In the genomic region with DNA sequence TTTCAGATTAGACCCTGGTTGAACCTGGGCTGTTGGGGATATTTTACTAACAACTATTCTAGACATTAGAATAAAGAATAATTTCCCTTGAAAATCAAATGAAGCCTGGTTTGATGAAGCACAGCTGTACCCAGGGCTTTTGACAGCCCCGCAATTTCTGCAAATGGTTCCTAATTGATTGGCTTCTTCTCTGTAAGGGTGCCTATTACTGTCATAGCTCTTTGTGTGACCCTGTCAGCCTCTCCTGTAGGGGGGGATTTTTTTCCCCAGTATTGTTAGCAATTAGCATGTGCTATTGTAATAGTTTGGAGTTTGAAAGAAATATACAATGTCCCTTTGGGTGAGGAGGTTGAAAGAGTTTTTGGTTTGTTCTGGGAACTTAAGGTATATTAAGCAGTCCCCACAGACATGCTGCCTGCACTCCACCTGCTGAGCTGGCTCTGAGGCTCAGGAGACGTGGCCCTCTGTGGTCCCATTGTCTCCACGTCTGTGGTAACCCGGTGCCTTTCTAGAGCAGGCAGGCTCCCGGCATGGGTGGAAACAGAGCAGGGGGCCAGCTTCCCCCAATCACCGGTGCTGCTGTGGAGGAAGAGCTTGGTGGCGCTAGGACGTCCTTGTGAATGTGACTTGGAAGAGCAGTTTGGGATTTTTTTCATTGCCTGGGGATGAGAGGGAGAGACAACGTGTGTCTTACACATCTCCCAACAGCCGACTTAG, we compare ENCODE assay signal across 1 cellular context.
TF ChIP-seq lines count a peak whose summit lies in the region.

No MANE protein-coding gene starts in this region.

TF ChIP-seq in HCT116, 20 proteins besides CTCF, POLR2A, EP300 and RAD21 (continued from another document):
- no peak for TF ChIP-seq YY1 (IDR thresholded peaks at IDR 0.05; ENCODE audit: extremely low read depth, insufficient replicate concordance, low read depth, low read length)
- TF ChIP-seq JUND (IDR thresholded peaks at IDR 0.05): no peak
- no peak for TF ChIP-seq ZNF274 (IDR thresholded peaks at IDR 0.05; ENCODE audit: low read depth, low read length)
- no peak for TF ChIP-seq EGR1 (IDR thresholded peaks at IDR 0.05; ENCODE audit: low read depth)
- TF ChIP-seq, protein P1, sequence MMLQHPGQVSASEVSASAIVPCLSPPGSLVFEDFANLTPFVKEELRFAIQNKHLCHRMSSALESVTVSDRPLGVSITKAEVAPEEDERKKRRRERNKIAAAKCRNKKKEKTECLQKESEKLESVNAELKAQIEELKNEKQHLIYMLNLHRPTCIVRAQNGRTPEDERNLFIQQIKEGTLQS (IDR thresholded peaks at IDR 0.05): no peak
- TF ChIP-seq SRF (IDR thresholded peaks at IDR 0.05; ENCODE audit: low read depth): no peak
- TF ChIP-seq SIN3A (IDR thresholded peaks at IDR 0.05; ENCODE audit: low read depth): no peak
- no peak for TF ChIP-seq EZH2 (IDR thresholded peaks at IDR 0.05)
- TF ChIP-seq, protein P2, sequence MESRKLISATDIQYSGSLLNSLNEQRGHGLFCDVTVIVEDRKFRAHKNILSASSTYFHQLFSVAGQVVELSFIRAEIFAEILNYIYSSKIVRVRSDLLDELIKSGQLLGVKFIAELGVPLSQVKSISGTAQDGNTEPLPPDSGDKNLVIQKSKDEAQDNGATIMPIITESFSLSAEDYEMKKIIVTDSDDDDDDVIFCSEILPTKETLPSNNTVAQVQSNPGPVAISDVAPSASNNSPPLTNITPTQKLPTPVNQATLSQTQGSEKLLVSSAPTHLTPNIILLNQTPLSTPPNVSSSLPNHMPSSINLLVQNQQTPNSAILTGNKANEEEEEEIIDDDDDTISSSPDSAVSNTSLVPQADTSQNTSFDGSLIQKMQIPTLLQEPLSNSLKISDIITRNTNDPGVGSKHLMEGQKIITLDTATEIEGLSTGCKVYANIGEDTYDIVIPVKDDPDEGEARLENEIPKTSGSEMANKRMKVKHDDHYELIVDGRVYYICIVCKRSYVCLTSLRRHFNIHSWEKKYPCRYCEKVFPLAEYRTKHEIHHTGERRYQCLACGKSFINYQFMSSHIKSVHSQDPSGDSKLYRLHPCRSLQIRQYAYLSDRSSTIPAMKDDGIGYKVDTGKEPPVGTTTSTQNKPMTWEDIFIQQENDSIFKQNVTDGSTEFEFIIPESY (IDR thresholded peaks at IDR 0.05; ENCODE audit: extremely low read depth, insufficient replicate concordance, low read length): no peak
- TF ChIP-seq, protein P3, sequence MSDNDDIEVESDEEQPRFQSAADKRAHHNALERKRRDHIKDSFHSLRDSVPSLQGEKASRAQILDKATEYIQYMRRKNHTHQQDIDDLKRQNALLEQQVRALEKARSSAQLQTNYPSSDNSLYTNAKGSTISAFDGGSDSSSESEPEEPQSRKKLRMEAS (IDR thresholded peaks at IDR 0.05): no peak
